8 cellular contexts compared by ENCODE assay signal in genomic region chr19:56119585-56119978, GRCh38. TPM values are rescaled to one million over a fixed set of nuclear protein-coding genes. Genes with fewer than 3 reads are reported as not detected.
DNase-seq lines count a peak whose midpoint lies in the region; ATAC-seq and TF ChIP-seq lines count a peak whose summit lies in the region.

No MANE protein-coding gene starts in this region.

- peak overlapping the region; percentile 89 to 100 (median 97) for H3K27ac ChIP-seq in adrenal gland
- peak overlapping the region; percentile 88 for H3K27ac ChIP-seq in layer of hippocampus (ENCODE audit: low read depth, low read length)
- H3K27ac ChIP-seq in tibial nerve = peak overlapping the region; percentile 77 to 99 (median 94)

- no peak for TF ChIP-seq EP300 in tibial nerve (IDR thresholded peaks at IDR 0.05)

- H3K4me1 Mint-ChIP-seq in stimulated activated naive CD8-positive, alpha-beta T cell treated with anti-CD3 and anti-CD28 coated beads, Interleukin-15, Interleukin-2, amounts not matched to agents 100 ng/mL and 50 ng/mL, for 24 hours (ENCODE audit: low read depth) = peaks cover 42% of the 10 kb centered on the region

- H3K36me3 Mint-ChIP-seq in stimulated activated naive CD8-positive, alpha-beta T cell treated with anti-CD3 and anti-CD28 coated beads, Interleukin-15, Interleukin-2, amounts not matched to agents 100 ng/mL and 50 ng/mL, for 24 hours (ENCODE audit: low read depth) = peaks cover 21% of the 10 kb centered on the region

- H3K9me3 ChIP-seq in adrenal gland (replicated peaks in 1 of 3) = no peaks in the 10 kb centered on the region
- H3K9me3 ChIP-seq in tibial nerve = no peaks in the 10 kb centered on the region

- no peak for ATAC-seq in stimulated activated naive CD8-positive, alpha-beta T cell treated with anti-CD3 and anti-CD28 coated beads, Interleukin-15, Interleukin-2, amounts not matched to agents 100 U/mL and 50 U/mL, for 24 hours

- H3K4me3 ChIP-seq in adrenal gland (peak overlapping the region in 2 of 4 donors; percentile 50 to 94), tibial nerve (peak overlapping the region; percentile 53 to 83 (median 76))

- 9 to 33% (median 16%) methylated on average over 11 to 15 of the region's 15 CpGs for WGBS in adrenal gland, 4 donors
- WGBS in tibial nerve, 2 donors = 16 to 22% methylated on average over 13 to 15 of the region's 15 CpGs

- TF ChIP-seq CTCF in adrenal gland (IDR thresholded peaks at IDR 0.05) = no peak
- TF ChIP-seq CTCF in tibial nerve (IDR thresholded peaks at IDR 0.05) = no peak

- no peaks in the 10 kb centered on the region for H3K27me3 Mint-ChIP-seq in stimulated activated naive CD8-positive, alpha-beta T cell treated with anti-CD3 and anti-CD28 coated beads, Interleukin-15, Interleukin-2, amounts not matched to agents 100 ng/mL and 50 ng/mL, for 24 hours

- H3K4me3 Mint-ChIP-seq in stimulated activated naive CD8-positive, alpha-beta T cell treated with anti-CD3 and anti-CD28 coated beads, Interleukin-15, Interleukin-2, amounts not matched to agents 100 ng/mL and 50 ng/mL, for 24 hours = peak overlapping the region; percentile 88

- DNase-seq in stimulated activated naive CD8-positive, alpha-beta T cell treated with anti-CD3 and anti-CD28 coated beads, Interleukin-15, Interleukin-2, amounts not matched to agents 100 U/mL and 50 U/mL, for 24 hours = no peak
- DNase-seq in adrenal gland (peak; percentile 70 to 90 (median 86)), tibial nerve (ENCODE audit: low spot score in 2 of 2) (no peak), NCI-H1694 treated with DMSO at 0.1 percent for 48 hours (lab: John Stamatoyannopoulos, UW) (no peak), SIG-M5 treated with dmso at 0.1 percent for 504 hours (lab: John Stamatoyannopoulos, UW; ENCODE audit: unreplicated experiment) (no peak), SKM-1 treated with dmso at 0.1 percent for 144 hours (lab: John Stamatoyannopoulos, UW; ENCODE audit: unreplicated experiment) (no peak)

- H3K36me3 ChIP-seq in adrenal gland (replicated peaks in 1 of 2) (no peaks in the 10 kb centered on the region), tibial nerve (peaks cover 0 to 18% (median 0%) of the 10 kb centered on the region in 3 donors)

- peaks cover 21 to 38% of the 10 kb centered on the region in 2 donors for H3K4me1 ChIP-seq in adrenal gland (replicated peaks in 1 of 2)
- peaks cover 0 to 61% (median 25%) of the 10 kb centered on the region in 4 donors for H3K4me1 ChIP-seq in tibial nerve

- intact Hi-C loops in adrenal gland (cut with DNase I) = no loop called here

- H3K27me3 ChIP-seq in adrenal gland (no peaks in the 10 kb centered on the region), layer of hippocampus (ENCODE audit: control insufficient read depth, insufficient read depth, low read length) (no peaks in the 10 kb centered on the region), tibial nerve (no peaks in the 10 kb centered on the region)

- peak in 1 of 2 donors; percentile 74 for TF ChIP-seq POLR2A in adrenal gland (IDR thresholded peaks at IDR 0.05)
- no peak for TF ChIP-seq POLR2A in tibial nerve (IDR thresholded peaks at IDR 0.05)

- no peaks in the 10 kb centered on the region for H3K9me3 Mint-ChIP-seq in stimulated activated naive CD8-positive, alpha-beta T cell treated with anti-CD3 and anti-CD28 coated beads, Interleukin-15, Interleukin-2, amounts not matched to agents 100 ng/mL and 50 ng/mL, for 24 hours

- peak overlapping the region; percentile 95 for H3K27ac Mint-ChIP-seq in stimulated activated naive CD8-positive, alpha-beta T cell treated with anti-CD3 and anti-CD28 coated beads, Interleukin-15, Interleukin-2, amounts not matched to agents 100 ng/mL and 50 ng/mL, for 24 hours

RNA-seq across cellular contexts. Expression of gene ZNF787, which starts 1.5 kb away (rescaled TPM):
- total RNA-seq in adrenal gland (10 to 100 TPM in 7 of 8 donors, 1 to 10 TPM in 1; 8.5 to 51.5 (median 27.8) TPM), tibial nerve (10 to 100 TPM; 13.6 to 21.6 (median 18.5) TPM)
- polyA plus RNA-seq in adrenal gland = 10 to 100 TPM in 2 of 3 donors, 1 to 10 TPM in 1; 4.6 to 44.7 (median 31.0) TPM

RNA-seq across cellular contexts. Expression of gene ZNF444, which starts 21.5 kb away (rescaled TPM):
- total RNA-seq in adrenal gland (10 to 100 TPM; 19.5 to 66.3 (median 35.8) TPM), tibial nerve (10 to 100 TPM; 22.3 to 48.6 (median 41.2) TPM)
- 10 to 100 TPM in 2 of 3 donors, 1 to 10 TPM in 1; 7.2 to 63.9 (median 39.4) TPM for polyA plus RNA-seq in adrenal gland

RNA-seq across cellular contexts. Expression of gene GALP, which starts 56.2 kb away (rescaled TPM):
- total RNA-seq in adrenal gland = not detected
- polyA plus RNA-seq in adrenal gland = not detected
- total RNA-seq in tibial nerve = not detected

Comparison
In these comparisons a context has a peak if more than half of its experiments do, and no peak if none do; other contexts are left out.
1. DNase-seq: peak in adrenal gland (7 of 7); none in stimulated activated naive CD8-positive, alpha-beta T cell treated with anti-CD3 and anti-CD28 coated beads, Interleukin-15, Interleukin-2, amounts not matched to agents 100 U/mL and 50 U/mL, for 24 hours (single experiment), tibial nerve (0 of 2), NCI-H1694 treated with DMSO at 0.1 percent for 48 hours (single experiment), SIG-M5 treated with dmso at 0.1 percent for 504 hours (single experiment) and SKM-1 treated with dmso at 0.1 percent for 144 hours (single experiment).
2. Peak in every context shown above with its lines, with median percentiles within 50 percentile points of each other: H3K27ac ChIP-seq.